Comparison of ENCODE assay signal across 9 cellular contexts in genomic region chr15:69893863-69894262, GRCh38.
DNase-seq lines count a peak whose midpoint lies in the region; ATAC-seq and TF ChIP-seq lines count a peak whose summit lies in the region.
"Had no signal": no experiment of that assay in that cellular context is flagged by ENCODE, and none has a peak within 500 bp of the region (broad histone marks: within the 10 kb centered on the region; RNA-seq: fewer than 3 reads in every experiment).

No MANE protein-coding gene starts in this region.

- TF ChIP-seq CTCF in heart left ventricle (IDR thresholded peaks at IDR 0.05), result no peak

- TF ChIP-seq POLR2A in heart left ventricle (IDR thresholded peaks at IDR 0.05), result no peak

- ATAC-seq in SK-N-SH treated with all-trans-retinoic acid at 6 μM for 48 hours (peak; percentile 74), heart left ventricle (peak; percentile 32 to 82 (median 72)), sciatic nerve (peak; percentile 82), HG03442 (IDR thresholded peaks at IDR 0.05; ENCODE audit: unreplicated experiment) (no peak)

- H3K4me1 ChIP-seq in heart left ventricle, result peaks cover 0 to 9% (median 0%) of the 10 kb centered on the region in 12 donors

- peaks cover 0 to 9% (median 0%) of the 10 kb centered on the region in 12 donors for H3K9me3 ChIP-seq in heart left ventricle

- DNase-seq in GM03348 (ENCODE audit: low spot score) (peak; percentile 77), heart left ventricle (peak in 4 of 5 donors; percentile 28 to 35 (median 29)), sciatic nerve (ENCODE audit: low spot score) (no peak), DMS79 treated with DMSO at 0.1 percent for 48 hours (lab: John Stamatoyannopoulos, UW) (no peak), HK-2 (ENCODE audit: unreplicated experiment) (no peak)
- DNase-seq in stimulated activated CD4-positive, alpha-beta T cell treated with anti-CD3 and anti-CD28 coated beads, Interleukin-4, amount 100 ng/mL, for 4 hours, result no peak
- DNase-seq: effector CD8-positive, alpha-beta T cell had no signal

- H3K4me3 ChIP-seq in heart left ventricle, result no peak overlapping the region

- intact Hi-C loops in heart left ventricle (cut with DNase I) (no loop called here), sciatic nerve (cut with DNase I) (no loop called here)

- peaks cover 0 to 28% (median 0%) of the 10 kb centered on the region in 9 donors for H3K27me3 ChIP-seq in heart left ventricle

- WGBS in heart left ventricle, 4 donors, result 24 to 36% (median 29%) methylated on average over 2 of the region's 2 CpGs

- no peak overlapping the region for H3K27ac ChIP-seq in heart left ventricle

- H3K36me3 ChIP-seq in heart left ventricle, result no peaks in the 10 kb centered on the region

TF ChIP-seq in SK-N-SH treated with all-trans-retinoic acid at 6 μM for 48 hours, 23 proteins besides CTCF, POLR2A, EP300 and RAD21:
- no peak for TF ChIP-seq ARNTL (CRISPR knock-in tag; IDR thresholded peaks at IDR 0.05; ENCODE audit: borderline replicate concordance, low read depth)
- TF ChIP-seq ZFP30 (CRISPR knock-in tag; IDR thresholded peaks at IDR 0.05), result no peak
- TF ChIP-seq ZNF8 (CRISPR knock-in tag; IDR thresholded peaks at IDR 0.05), result no peak
- 0 out of 2 replicates have a peak, but pooled peaks have one; percentile 22 for TF ChIP-seq ZNF70 (CRISPR knock-in tag; IDR thresholded peaks at IDR 0.05)

Comparison
In these comparisons a context has a peak if more than half of its experiments do, and no peak if none do; other contexts are left out.
1. DNase-seq: peak in GM03348 (single experiment) and heart left ventricle (4 of 5); none in sciatic nerve (single experiment), DMS79 treated with DMSO at 0.1 percent for 48 hours (single experiment), HK-2 (single experiment) and stimulated activated CD4-positive, alpha-beta T cell treated with anti-CD3 and anti-CD28 coated beads, Interleukin-4, amount 100 ng/mL, for 4 hours (0 of 2).